8 cellular contexts compared by ENCODE assay signal in the genomic region with DNA sequence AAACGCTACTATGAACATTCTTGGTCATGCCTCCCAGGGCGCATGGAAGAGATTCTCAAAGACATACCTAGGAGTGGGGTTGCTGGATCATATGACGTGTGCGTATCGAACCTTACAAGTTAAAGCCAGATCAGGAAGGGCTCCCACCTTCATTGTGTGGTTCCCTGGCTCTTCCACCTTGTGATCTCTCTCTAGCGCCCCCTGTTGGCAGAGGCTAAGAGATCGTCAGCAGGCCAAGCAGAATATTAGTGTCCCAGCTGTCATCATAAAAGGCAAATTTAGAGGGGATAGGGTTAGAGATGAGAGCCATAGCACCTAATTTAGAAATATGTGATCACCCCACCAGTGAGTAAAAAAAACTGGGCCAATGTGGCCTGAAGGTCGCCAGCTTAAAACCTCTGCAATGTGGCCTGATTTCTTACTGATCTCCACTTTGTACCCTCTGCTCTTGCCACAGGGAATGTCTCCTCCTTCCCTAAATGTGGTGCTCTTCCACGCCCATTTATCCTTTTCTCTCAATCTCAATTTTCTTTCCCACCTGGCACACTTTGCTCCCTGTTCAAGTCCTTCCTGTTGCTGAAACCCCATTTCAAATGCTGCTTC.
A peak's percentile ranks its signal among the peaks of the same experiment; 100 is the strongest.
DNase-seq lines count a peak whose midpoint lies in the region; ATAC-seq lines count a peak whose summit lies in the region.

No MANE protein-coding gene starts in this region.

- H2BK12ac ChIP-seq in mesenchymal stem cell (ENCODE audit: low read length in 2 of 2) = no peak overlapping the region

- H3K18ac ChIP-seq in mesenchymal stem cell (ENCODE audit: low read depth in 1 of 2, low read length in 2 of 2) = no peak overlapping the region

- no peak overlapping the region for H2AK5ac ChIP-seq in mesenchymal stem cell (ENCODE audit: low read length, severe bottlenecking)

- no peak overlapping the region for H3K9ac ChIP-seq in mesenchymal stem cell (ENCODE audit: low read length)

- peak; percentile 8 to 47 (median 20) for DNase-seq in activated CD4-positive, CD25-positive, alpha-beta regulatory T cell (lab: John Stamatoyannopoulos, UW)
- DNase-seq in NCI-H2029 (lab: John Stamatoyannopoulos, UW) (peak; percentile 43), mesenchymal stem cell (peak; percentile 52)
- peak; percentile 25 to 61 for DNase-seq in activated CD4-positive, alpha-beta T cell treated with anti-CD3 and anti-CD28 coated beads, Interleukin-2, amount 50 U/mL, for 24 hours (ENCODE audit: low read depth in 1 of 2, low spot score in 1 of 2)
- DNase-seq in effector CD4-positive, alpha-beta T cell = peak; percentile 45
- DNase-seq in stimulated activated CD8-positive, alpha-beta memory T cell treated with anti-CD3 and anti-CD28 coated beads, Interleukin-7, amount 100 ng/mL, for 24 hours (ENCODE audit: low read depth) = peak; percentile 45

- no peak overlapping the region for H3K4me3 ChIP-seq in mesenchymal stem cell (ENCODE audit: insufficient read depth in 1 of 2, low read depth in 1 of 2, low read length in 2 of 2)

- H4K91ac ChIP-seq in mesenchymal stem cell (ENCODE audit: low read length) = no peak overlapping the region

- no peak overlapping the region for H2BK15ac ChIP-seq in mesenchymal stem cell (ENCODE audit: low read depth, poor library complexity, severe bottlenecking)

- H4K8ac ChIP-seq in mesenchymal stem cell (ENCODE audit: low read length) = no peak overlapping the region

- no peaks in the 10 kb centered on the region for H3K79me1 ChIP-seq in mesenchymal stem cell (replicated peaks; ENCODE audit: low read length, poor library complexity, severe bottlenecking)

- no peak overlapping the region for H3K27ac ChIP-seq in mesenchymal stem cell (ENCODE audit: low read length, poor library complexity, severe bottlenecking)

- no peaks in the 10 kb centered on the region for H3K36me3 ChIP-seq in mesenchymal stem cell (ENCODE audit: control insufficient read depth in 1 of 2, insufficient read depth in 2 of 2, low read depth in 1 of 2, low read length in 2 of 2)

- H3K27me3 ChIP-seq in mesenchymal stem cell (ENCODE audit: control insufficient read depth in 1 of 2, insufficient read depth in 1 of 2, low read length in 2 of 2) = no peaks in the 10 kb centered on the region

- no peak overlapping the region for H3K4me2 ChIP-seq in mesenchymal stem cell (ENCODE audit: low read length, poor library complexity, severe bottlenecking)

- H2AFZ ChIP-seq in mesenchymal stem cell (ENCODE audit: low read depth, low read length) = no peak overlapping the region

- peaks cover 2% of the 10 kb centered on the region for H3K4me1 ChIP-seq in mesenchymal stem cell (ENCODE audit: control insufficient read depth, insufficient read depth, low read depth, low read length)

- no peak overlapping the region for H3K4ac ChIP-seq in mesenchymal stem cell (ENCODE audit: low read depth in 1 of 2, low read length in 2 of 2)

- no peak overlapping the region for H3K14ac ChIP-seq in mesenchymal stem cell (ENCODE audit: low read length in 2 of 2)

- H2BK120ac ChIP-seq in mesenchymal stem cell (ENCODE audit: low read depth, low read length) = no peak overlapping the region

- H2BK5ac ChIP-seq in mesenchymal stem cell (ENCODE audit: low read depth, low read length, poor library complexity, severe bottlenecking) = no peak overlapping the region

- no peak overlapping the region for H3K23ac ChIP-seq in mesenchymal stem cell (ENCODE audit: low read length in 2 of 2)

- no peak for ATAC-seq in activated CD4-positive, CD25-positive, alpha-beta regulatory T cell treated with anti-CD3 and anti-CD28 coated beads, Interleukin-2, amount 50 U/mL, for 24 hours
- ATAC-seq in GM21528 (IDR thresholded peaks at IDR 0.05; ENCODE audit: low FRiP score, unreplicated experiment) = no peak

- 19% methylated on average over 9 of the region's 9 CpGs for WGBS in mesenchymal stem cell

- no peaks in the 10 kb centered on the region for H3K9me3 ChIP-seq in mesenchymal stem cell (ENCODE audit: control insufficient read depth, low read length)
